ENCODE assay signal across 1 cellular context in the genomic region with DNA sequence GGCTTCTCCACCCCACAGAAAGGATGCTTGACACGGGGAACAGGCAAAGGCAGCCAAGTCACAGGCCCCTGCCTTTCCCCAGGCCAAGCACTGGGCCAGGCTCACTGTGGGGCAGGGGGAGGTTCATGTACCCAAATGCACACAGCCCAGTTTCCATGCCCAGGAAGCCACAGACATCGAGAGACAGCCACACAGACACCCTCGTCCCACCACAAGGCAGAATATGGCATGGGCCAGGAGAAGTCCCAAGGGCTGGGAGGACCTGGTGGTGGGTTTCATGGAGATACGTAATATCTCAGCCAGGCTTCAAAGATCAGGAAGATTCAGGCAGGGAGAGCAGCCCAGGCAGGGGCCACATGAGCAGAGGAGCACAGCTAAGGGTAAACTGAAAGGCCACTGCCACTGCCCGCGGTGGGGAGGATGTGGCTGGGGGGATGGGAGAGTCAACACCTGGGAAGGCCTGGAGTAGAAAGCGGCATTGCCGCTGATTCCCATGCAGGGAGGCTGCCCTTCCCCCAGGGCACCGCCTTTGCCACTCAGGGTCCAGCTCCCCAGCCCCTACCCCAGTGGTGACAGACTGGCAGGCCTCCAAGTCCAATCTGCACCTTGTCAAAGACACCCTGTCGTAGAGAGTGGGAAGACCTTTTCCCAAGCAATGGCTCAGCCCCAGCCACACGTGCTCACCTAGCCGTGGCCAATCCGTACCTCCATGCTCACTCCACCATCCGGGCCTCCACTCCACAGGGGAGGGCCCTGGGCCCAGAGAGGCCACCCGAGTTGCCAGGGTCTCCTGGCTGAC.
TF ChIP-seq lines count a peak whose summit lies in the region.

No MANE protein-coding gene starts in this region.

TF ChIP-seq in HepG2, 621 proteins besides CTCF, POLR2A, EP300 and RAD21 (continued from another document and continues in another):
- peak; percentile 38; the same call in 1 of the 2 replicates for TF ChIP-seq GABPB1 (CRISPR knock-in tag; IDR thresholded peaks at IDR 0.05)
- TF ChIP-seq CC2D1A (CRISPR knock-in tag; IDR thresholded peaks at IDR 0.05), result no peak
- TF ChIP-seq FOXK1 (CRISPR knock-in tag; IDR thresholded peaks at IDR 0.05; ENCODE audit: borderline replicate concordance, low read depth), result 0 out of 2 replicates have a peak, but pooled peaks have one; percentile 15
- TF ChIP-seq MEF2D (CRISPR knock-in tag; IDR thresholded peaks at IDR 0.05), result peak; percentile 73
- TF ChIP-seq GPN1 (CRISPR knock-in tag; IDR thresholded peaks at IDR 0.05; ENCODE audit: borderline replicate concordance), result no peak
- TF ChIP-seq ZNF746 (CRISPR knock-in tag; IDR thresholded peaks at IDR 0.05), result peak; percentile 42; the same call in 1 of the 2 replicates
- peak; percentile 61 for TF ChIP-seq ZBTB38 (CRISPR knock-in tag; IDR thresholded peaks at IDR 0.05)
- TF ChIP-seq ZNF564 (CRISPR knock-in tag; IDR thresholded peaks at IDR 0.05), result no peak
- no peak for TF ChIP-seq ZNF224 (CRISPR knock-in tag; IDR thresholded peaks at IDR 0.05)
- TF ChIP-seq, protein P1, sequence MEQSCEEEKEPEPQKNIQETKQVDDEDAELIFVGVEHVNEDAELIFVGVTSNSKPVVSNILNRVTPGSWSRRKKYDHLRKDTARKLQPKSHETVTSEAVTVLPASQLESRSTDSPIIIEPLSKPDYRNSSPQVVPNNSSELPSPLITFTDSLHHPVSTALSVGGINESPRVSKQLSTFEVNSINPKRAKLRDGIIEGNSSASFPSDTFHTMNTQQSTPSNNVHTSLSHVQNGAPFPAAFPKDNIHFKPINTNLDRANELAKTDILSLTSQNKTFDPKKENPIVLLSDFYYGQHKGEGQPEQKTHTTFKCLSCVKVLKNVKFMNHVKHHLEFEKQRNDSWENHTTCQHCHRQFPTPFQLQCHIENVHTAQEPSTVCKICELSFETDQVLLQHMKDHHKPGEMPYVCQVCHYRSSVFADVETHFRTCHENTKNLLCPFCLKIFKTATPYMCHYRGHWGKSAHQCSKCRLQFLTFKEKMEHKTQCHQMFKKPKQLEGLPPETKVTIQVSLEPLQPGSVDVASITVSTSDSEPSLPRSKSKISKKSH (CRISPR knock-in tag; IDR thresholded peaks at IDR 0.05; ENCODE audit: borderline replicate concordance), result peak; percentile 1; the same call in 1 of the 2 replicates
- TF ChIP-seq, protein P2, sequence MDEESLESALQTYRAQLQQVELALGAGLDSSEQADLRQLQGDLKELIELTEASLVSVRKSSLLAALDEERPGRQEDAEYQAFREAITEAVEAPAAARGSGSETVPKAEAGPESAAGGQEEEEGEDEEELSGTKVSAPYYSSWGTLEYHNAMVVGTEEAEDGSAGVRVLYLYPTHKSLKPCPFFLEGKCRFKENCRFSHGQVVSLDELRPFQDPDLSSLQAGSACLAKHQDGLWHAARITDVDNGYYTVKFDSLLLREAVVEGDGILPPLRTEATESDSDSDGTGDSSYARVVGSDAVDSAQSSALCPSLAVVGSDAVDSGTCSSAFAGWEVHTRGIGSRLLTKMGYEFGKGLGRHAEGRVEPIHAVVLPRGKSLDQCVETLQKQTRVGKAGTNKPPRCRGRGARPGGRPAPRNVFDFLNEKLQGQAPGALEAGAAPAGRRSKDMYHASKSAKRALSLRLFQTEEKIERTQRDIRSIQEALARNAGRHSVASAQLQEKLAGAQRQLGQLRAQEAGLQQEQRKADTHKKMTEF (CRISPR knock-in tag; IDR thresholded peaks at IDR 0.05), result peak; percentile 71
- TF ChIP-seq, protein P3, sequence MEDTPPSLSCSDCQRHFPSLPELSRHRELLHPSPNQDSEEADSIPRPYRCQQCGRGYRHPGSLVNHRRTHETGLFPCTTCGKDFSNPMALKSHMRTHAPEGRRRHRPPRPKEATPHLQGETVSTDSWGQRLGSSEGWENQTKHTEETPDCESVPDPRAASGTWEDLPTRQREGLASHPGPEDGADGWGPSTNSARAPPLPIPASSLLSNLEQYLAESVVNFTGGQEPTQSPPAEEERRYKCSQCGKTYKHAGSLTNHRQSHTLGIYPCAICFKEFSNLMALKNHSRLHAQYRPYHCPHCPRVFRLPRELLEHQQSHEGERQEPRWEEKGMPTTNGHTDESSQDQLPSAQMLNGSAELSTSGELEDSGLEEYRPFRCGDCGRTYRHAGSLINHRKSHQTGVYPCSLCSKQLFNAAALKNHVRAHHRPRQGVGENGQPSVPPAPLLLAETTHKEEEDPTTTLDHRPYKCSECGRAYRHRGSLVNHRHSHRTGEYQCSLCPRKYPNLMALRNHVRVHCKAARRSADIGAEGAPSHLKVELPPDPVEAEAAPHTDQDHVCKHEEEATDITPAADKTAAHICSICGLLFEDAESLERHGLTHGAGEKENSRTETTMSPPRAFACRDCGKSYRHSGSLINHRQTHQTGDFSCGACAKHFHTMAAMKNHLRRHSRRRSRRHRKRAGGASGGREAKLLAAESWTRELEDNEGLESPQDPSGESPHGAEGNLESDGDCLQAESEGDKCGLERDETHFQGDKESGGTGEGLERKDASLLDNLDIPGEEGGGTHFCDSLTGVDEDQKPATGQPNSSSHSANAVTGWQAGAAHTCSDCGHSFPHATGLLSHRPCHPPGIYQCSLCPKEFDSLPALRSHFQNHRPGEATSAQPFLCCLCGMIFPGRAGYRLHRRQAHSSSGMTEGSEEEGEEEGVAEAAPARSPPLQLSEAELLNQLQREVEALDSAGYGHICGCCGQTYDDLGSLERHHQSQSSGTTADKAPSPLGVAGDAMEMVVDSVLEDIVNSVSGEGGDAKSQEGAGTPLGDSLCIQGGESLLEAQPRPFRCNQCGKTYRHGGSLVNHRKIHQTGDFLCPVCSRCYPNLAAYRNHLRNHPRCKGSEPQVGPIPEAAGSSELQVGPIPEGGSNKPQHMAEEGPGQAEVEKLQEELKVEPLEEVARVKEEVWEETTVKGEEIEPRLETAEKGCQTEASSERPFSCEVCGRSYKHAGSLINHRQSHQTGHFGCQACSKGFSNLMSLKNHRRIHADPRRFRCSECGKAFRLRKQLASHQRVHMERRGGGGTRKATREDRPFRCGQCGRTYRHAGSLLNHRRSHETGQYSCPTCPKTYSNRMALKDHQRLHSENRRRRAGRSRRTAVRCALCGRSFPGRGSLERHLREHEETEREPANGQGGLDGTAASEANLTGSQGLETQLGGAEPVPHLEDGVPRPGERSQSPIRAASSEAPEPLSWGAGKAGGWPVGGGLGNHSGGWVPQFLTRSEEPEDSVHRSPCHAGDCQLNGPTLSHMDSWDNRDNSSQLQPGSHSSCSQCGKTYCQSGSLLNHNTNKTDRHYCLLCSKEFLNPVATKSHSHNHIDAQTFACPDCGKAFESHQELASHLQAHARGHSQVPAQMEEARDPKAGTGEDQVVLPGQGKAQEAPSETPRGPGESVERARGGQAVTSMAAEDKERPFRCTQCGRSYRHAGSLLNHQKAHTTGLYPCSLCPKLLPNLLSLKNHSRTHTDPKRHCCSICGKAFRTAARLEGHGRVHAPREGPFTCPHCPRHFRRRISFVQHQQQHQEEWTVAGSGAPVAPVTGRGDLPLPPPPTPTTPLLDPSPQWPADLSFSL (CRISPR knock-in tag; IDR thresholded peaks at IDR 0.05), result no peak
- peak; percentile 14; the same call in 1 of the 2 replicates for TF ChIP-seq MEIS1 (CRISPR knock-in tag; IDR thresholded peaks at IDR 0.05; ENCODE audit: borderline replicate concordance)
- no peak for TF ChIP-seq KLF12 (CRISPR knock-in tag; IDR thresholded peaks at IDR 0.05; ENCODE audit: borderline replicate concordance)
- TF ChIP-seq, protein P4, sequence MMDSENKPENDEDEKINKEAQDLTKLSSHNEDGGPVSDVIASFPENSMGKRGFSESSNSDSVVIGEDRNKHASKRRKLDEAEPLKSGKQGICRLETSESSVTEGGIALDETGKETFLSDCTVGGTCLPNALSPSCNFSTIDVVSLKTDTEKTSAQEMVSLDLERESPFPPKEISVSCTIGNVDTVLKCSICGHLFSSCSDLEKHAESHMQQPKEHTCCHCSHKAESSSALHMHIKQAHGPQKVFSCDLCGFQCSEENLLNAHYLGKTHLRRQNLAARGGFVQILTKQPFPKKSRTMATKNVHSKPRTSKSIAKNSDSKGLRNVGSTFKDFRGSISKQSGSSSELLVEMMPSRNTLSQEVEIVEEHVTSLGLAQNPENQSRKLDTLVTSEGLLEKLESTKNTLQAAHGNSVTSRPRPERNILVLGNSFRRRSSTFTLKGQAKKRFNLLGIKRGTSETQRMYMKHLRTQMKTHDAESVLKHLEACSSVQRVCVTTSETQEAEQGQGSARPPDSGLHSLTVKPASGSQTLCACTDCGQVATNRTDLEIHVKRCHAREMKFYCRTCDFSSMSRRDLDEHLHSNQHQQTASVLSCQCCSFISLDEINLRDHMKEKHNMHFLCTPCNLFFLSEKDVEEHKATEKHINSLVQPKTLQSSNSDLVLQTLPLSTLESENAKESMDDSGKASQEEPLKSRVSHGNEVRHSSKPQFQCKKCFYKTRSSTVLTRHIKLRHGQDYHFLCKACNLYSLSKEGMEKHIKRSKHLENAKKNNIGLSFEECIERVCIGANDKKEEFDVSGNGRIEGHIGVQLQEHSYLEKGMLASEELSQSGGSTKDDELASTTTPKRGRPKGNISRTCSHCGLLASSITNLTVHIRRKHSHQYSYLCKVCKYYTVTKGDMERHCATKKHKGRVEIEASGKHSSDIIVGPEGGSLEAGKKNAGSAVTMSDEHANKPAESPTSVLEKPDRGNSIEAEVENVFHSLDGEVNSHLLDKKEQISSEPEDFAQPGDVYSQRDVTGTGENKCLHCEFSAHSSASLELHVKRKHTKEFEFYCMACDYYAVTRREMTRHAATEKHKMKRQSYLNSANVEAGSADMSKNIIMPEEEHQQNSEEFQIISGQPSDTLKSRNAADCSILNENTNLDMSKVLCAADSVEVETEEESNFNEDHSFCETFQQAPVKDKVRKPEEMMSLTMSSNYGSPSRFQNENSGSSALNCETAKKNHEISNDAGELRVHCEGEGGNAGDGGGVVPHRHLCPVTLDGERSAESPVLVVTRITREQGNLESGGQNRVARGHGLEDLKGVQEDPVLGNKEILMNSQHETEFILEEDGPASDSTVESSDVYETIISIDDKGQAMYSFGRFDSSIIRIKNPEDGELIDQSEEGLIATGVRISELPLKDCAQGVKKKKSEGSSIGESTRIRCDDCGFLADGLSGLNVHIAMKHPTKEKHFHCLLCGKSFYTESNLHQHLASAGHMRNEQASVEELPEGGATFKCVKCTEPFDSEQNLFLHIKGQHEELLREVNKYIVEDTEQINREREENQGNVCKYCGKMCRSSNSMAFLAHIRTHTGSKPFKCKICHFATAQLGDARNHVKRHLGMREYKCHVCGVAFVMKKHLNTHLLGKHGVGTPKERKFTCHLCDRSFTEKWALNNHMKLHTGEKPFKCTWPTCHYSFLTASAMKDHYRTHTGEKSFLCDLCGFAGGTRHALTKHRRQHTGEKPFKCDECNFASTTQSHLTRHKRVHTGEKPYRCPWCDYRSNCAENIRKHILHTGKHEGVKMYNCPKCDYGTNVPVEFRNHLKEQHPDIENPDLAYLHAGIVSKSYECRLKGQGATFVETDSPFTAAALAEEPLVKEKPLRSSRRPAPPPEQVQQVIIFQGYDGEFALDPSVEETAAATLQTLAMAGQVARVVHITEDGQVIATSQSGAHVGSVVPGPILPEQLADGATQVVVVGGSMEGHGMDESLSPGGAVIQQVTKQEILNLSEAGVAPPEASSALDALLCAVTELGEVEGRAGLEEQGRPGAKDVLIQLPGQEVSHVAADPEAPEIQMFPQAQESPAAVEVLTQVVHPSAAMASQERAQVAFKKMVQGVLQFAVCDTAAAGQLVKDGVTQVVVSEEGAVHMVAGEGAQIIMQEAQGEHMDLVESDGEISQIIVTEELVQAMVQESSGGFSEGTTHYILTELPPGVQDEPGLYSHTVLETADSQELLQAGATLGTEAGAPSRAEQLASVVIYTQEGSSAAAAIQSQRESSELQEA (CRISPR knock-in tag; IDR thresholded peaks at IDR 0.05; ENCODE audit: not compliant biosample characterization), result no peak
- no peak for TF ChIP-seq JUNB (CRISPR knock-in tag; IDR thresholded peaks at IDR 0.05; ENCODE audit: borderline replicate concordance)
- TF ChIP-seq AGO1 (IDR thresholded peaks at IDR 0.05; ENCODE audit: low read depth, low read length, poor library complexity, severe bottlenecking), result no peak
- TF ChIP-seq, protein P5, sequence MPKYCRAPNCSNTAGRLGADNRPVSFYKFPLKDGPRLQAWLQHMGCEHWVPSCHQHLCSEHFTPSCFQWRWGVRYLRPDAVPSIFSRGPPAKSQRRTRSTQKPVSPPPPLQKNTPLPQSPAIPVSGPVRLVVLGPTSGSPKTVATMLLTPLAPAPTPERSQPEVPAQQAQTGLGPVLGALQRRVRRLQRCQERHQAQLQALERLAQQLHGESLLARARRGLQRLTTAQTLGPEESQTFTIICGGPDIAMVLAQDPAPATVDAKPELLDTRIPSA (CRISPR knock-in tag; IDR thresholded peaks at IDR 0.05; ENCODE audit: borderline replicate concordance), result 0 out of 2 replicates have a peak, but pooled peaks have one; percentile 45
- TF ChIP-seq SNAPC2 (CRISPR knock-in tag; IDR thresholded peaks at IDR 0.05), result 0 out of 2 replicates have a peak, but pooled peaks have one; percentile 25
- peak; percentile 54; the same call in 1 of the 2 replicates for TF ChIP-seq ZBTB7B (CRISPR knock-in tag; IDR thresholded peaks at IDR 0.05)
- TF ChIP-seq ZNF569 (CRISPR knock-in tag; IDR thresholded peaks at IDR 0.05; ENCODE audit: borderline replicate concordance), result no peak
- no peak for TF ChIP-seq ZNF124 (CRISPR knock-in tag; IDR thresholded peaks at IDR 0.05)
